Comparison of ENCODE assay signal across 19 cellular contexts in the genomic region with DNA sequence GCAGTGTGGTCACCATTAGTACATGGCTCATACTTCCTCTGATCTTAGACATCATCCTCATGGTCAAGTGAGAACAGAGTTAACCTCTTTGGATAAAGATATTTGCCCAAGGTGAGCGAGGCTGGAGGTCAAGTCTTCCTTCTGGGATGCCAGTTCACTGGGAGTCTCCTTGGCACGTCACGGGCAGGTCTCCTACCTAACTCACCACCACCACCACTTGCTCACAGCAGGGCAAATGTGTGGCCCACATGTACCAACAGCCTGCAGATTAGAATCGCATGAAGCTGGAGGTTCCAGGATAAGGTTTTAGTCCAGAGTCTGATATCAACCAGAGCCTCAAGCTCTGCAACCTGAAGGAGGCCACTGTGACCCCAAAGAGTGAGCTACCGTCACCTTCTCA.
"Had no signal": no experiment of that assay in that cellular context is flagged by ENCODE, and none has a peak within 500 bp of the region (broad histone marks: within the 10 kb centered on the region; RNA-seq: fewer than 3 reads in every experiment).

No MANE protein-coding gene starts in this region.

- H3K36me3 Mint-ChIP-seq: naive thymus-derived CD4-positive, alpha-beta T cell; stimulated activated memory B cell treated with anti-CD40 and anti-IgM and Interleukin-4, amounts not matched to agents 10 μg/mL and 1 μg/mL and 100 μg/mL, for 72 hours had no signal

- ATAC-seq: naive thymus-derived CD4-positive, alpha-beta T cell; psoas muscle; sciatic nerve; stimulated activated memory B cell treated with anti-CD40 and anti-IgM and Interleukin-4, amounts not matched to agents 10 μg/mL and 1 μg/mL and 100 μg/mL, for 72 hours; stimulated activated naive CD8-positive, alpha-beta T cell treated with anti-CD3 and anti-CD28 coated beads, Interleukin-15, amount 100 ng/mL, for 72 hours had no signal

- H3K36me3 ChIP-seq: spleen, tibial nerve had no signal

- H3K4me3 Mint-ChIP-seq: dendritic cell treated with granulocyte-macrophage colony-stimulating factor and Interleukin-4, amounts not matched to agents 40 ng/mL and 50 ng/mL, for 4 days; nephron progenitor cell; stimulated activated memory B cell treated with anti-CD40 and anti-IgM and Interleukin-4, amounts not matched to agents 10 μg/mL and 1 μg/mL and 100 μg/mL, for 72 hours; stimulated activated naive CD8-positive, alpha-beta T cell treated with anti-CD3 and anti-CD28 coated beads, Interleukin-15, amount 100 ng/mL, for 72 hours had no signal

- H3K27ac Mint-ChIP-seq: dendritic cell treated with granulocyte-macrophage colony-stimulating factor and Interleukin-4, amounts not matched to agents 40 ng/mL and 50 ng/mL, for 4 days; nephron progenitor cell had no signal

- H3K27ac ChIP-seq: foreskin keratinocyte, psoas muscle, spleen, testis, tibial nerve had no signal

- H3K9me3 ChIP-seq: psoas muscle, spleen, testis, tibial nerve had no signal

- H3K4me3 ChIP-seq: psoas muscle, spleen, testis, tibial nerve had no signal

- H3K4me1 ChIP-seq: foreskin keratinocyte, psoas muscle, testis, tibial nerve had no signal

- DNase-seq: erythroblast; foreskin keratinocyte; hippocampal formation; kidney glomerular epithelial cell; mammary epithelial cell; naive thymus-derived CD4-positive, alpha-beta T cell; nephron progenitor cell; psoas muscle; retina; spleen; stimulated activated CD4-positive, alpha-beta T cell treated with anti-CD3 and anti-CD28 coated beads, Interleukin-15, amount 100 ng/mL, for 24 hours; stimulated activated CD4-positive, alpha-beta T cell treated with anti-CD3 and anti-CD28 coated beads, Interleukin-1b, Interleukin-23, amount 100 ng/mL, for 48 hours; stimulated activated CD4-positive, alpha-beta T cell treated with anti-CD3 and anti-CD28 coated beads, Interleukin-4, amount 100 ng/mL, for 24 hours; stimulated activated naive CD8-positive, alpha-beta T cell treated with anti-CD3 and anti-CD28 coated beads, Interleukin-15, amount 100 ng/mL, for 72 hours; testis had no signal

- H3K9me3 Mint-ChIP-seq: dendritic cell treated with granulocyte-macrophage colony-stimulating factor and Interleukin-4, amounts not matched to agents 40 ng/mL and 50 ng/mL, for 4 days; nephron progenitor cell; stimulated activated memory B cell treated with anti-CD40 and anti-IgM and Interleukin-4, amounts not matched to agents 10 μg/mL and 1 μg/mL and 100 μg/mL, for 72 hours; stimulated activated naive CD8-positive, alpha-beta T cell treated with anti-CD3 and anti-CD28 coated beads, Interleukin-15, amount 100 ng/mL, for 72 hours had no signal

- H3K27me3 Mint-ChIP-seq: stimulated activated memory B cell treated with anti-CD40 and anti-IgM and Interleukin-4, amounts not matched to agents 10 μg/mL and 1 μg/mL and 100 μg/mL, for 72 hours had no signal

- H3K27me3 ChIP-seq: testis, tibial nerve had no signal
